ENCODE assay signal across 8 cellular contexts in genomic region chr1:28914228-28915035, GRCh38. TPM values are rescaled to one million over a fixed set of nuclear protein-coding genes. Genes with fewer than 3 reads are reported as not detected.
DNase-seq lines count a peak whose midpoint lies in the region; ATAC-seq and TF ChIP-seq lines count a peak whose summit lies in the region.

EPB41 (plus strand) TSS chr1:28914569; CDS start chr1:28987438, 72,869 bp downstream.

- DNase-seq in NCI-H146 treated with DMSO at 0.1 percent for 48 hours (lab: John Stamatoyannopoulos, UW; ENCODE audit: unreplicated experiment) (peak; percentile 88), adrenal gland (peak; percentile 88 to 95 (median 92)), left ventricle myocardium superior (peak; percentile 94), progenitor cell of endocrine pancreas (ENCODE audit: low spot score, unreplicated experiment) (peak; percentile 93), upper lobe of left lung (peak; percentile 91 to 98)

- TF ChIP-seq CTCF in GM12875 (IDR thresholded peaks at IDR 0.05; ENCODE audit: borderline replicate concordance, insufficient read depth, low read depth, low read length), result no peak
- no peak for TF ChIP-seq CTCF in adrenal gland (IDR thresholded peaks at IDR 0.05)
- TF ChIP-seq CTCF in progenitor cell of endocrine pancreas (IDR thresholded peaks at IDR 0.05; ENCODE audit: unreplicated experiment), result no peak
- peak in 3 of 6 experiments; percentile 10 to 27 (median 22) for TF ChIP-seq CTCF in upper lobe of left lung (IDR thresholded peaks at IDR 0.05)

- H3K27me3 ChIP-seq in adrenal gland (no peaks in the 10 kb centered on the region), upper lobe of left lung (no peaks in the 10 kb centered on the region)

- H3K4me3 Mint-ChIP-seq in T-helper 1 cell treated with Interleukin-12 subunit alpha and Interleukin-12 subunit beta and Interleukin-4 antibody, amounts not matched to agents 30 μg/mL and 1 μg/mL, for 36 hours, result peak within 1 kb of the TSS; percentile 95
- peak within 1 kb of the TSS; percentile 98 for H3K4me3 Mint-ChIP-seq in progenitor cell of endocrine pancreas (ENCODE audit: low read depth)

- intact Hi-C loops in adrenal gland (cut with DNase I) (no loop called here), left ventricle myocardium superior (cut with micrococcal nuclease) (no loop called here)

- TF ChIP-seq EP300 in upper lobe of left lung (IDR thresholded peaks at IDR 0.05), result no peak

- peaks cover 9% of the 10 kb centered on the region in 2 donors for H3K4me1 ChIP-seq in adrenal gland (replicated peaks in 1 of 2)
- H3K4me1 ChIP-seq in upper lobe of left lung, result peaks cover 11 to 26% (median 16%) of the 10 kb centered on the region in 4 donors

- peaks cover 16% of the 10 kb centered on the region for H3K36me3 Mint-ChIP-seq in T-helper 1 cell treated with Interleukin-12 subunit alpha and Interleukin-12 subunit beta and Interleukin-4 antibody, amounts not matched to agents 30 μg/mL and 1 μg/mL, for 36 hours (ENCODE audit: low read depth)
- H3K36me3 Mint-ChIP-seq in progenitor cell of endocrine pancreas (ENCODE audit: insufficient read depth), result no peaks in the 10 kb centered on the region

- WGBS in adrenal gland, 4 donors, result 0 to 1% (median 0%) methylated on average over 18 to 92 of the region's 95 CpGs
- WGBS in upper lobe of left lung, 2 donors, result 0 to 1% methylated on average over 18 to 88 of the region's 95 CpGs

- H3K4me1 Mint-ChIP-seq in T-helper 1 cell treated with Interleukin-12 subunit alpha and Interleukin-12 subunit beta and Interleukin-4 antibody, amounts not matched to agents 30 μg/mL and 1 μg/mL, for 36 hours (ENCODE audit: low read depth), result peaks cover 39% of the 10 kb centered on the region
- peaks cover 23% of the 10 kb centered on the region for H3K4me1 Mint-ChIP-seq in progenitor cell of endocrine pancreas (ENCODE audit: low read depth)

- H3K27me3 Mint-ChIP-seq in T-helper 1 cell treated with Interleukin-12 subunit alpha and Interleukin-12 subunit beta and Interleukin-4 antibody, amounts not matched to agents 30 μg/mL and 1 μg/mL, for 36 hours (ENCODE audit: low read depth), result no peaks in the 10 kb centered on the region
- no peaks in the 10 kb centered on the region for H3K27me3 Mint-ChIP-seq in progenitor cell of endocrine pancreas

- peak; percentile 11 to 75 for TF ChIP-seq POLR2A in adrenal gland (IDR thresholded peaks at IDR 0.05)
- peak in 2 of 4 donors; percentile 45 to 74 for TF ChIP-seq POLR2A in upper lobe of left lung (IDR thresholded peaks at IDR 0.05)

- H3K9me3 Mint-ChIP-seq in T-helper 1 cell treated with Interleukin-12 subunit alpha and Interleukin-12 subunit beta and Interleukin-4 antibody, amounts not matched to agents 30 μg/mL and 1 μg/mL, for 36 hours, result no peaks in the 10 kb centered on the region
- no peaks in the 10 kb centered on the region for H3K9me3 Mint-ChIP-seq in progenitor cell of endocrine pancreas (ENCODE audit: low read depth)

- H3K27ac ChIP-seq in adrenal gland (peak within 1 kb of the TSS in 4 of 5 donors; percentile 35 to 75 (median 58)), upper lobe of left lung (peak within 1 kb of the TSS; percentile 35 to 87 (median 54))

- H3K9me3 ChIP-seq in adrenal gland (replicated peaks in 1 of 3), result no peaks in the 10 kb centered on the region
- H3K9me3 ChIP-seq in upper lobe of left lung, result no peaks in the 10 kb centered on the region

- ATAC-seq in HG02852 (IDR thresholded peaks at IDR 0.05; ENCODE audit: unreplicated experiment), result peak; percentile 85
- ATAC-seq in left ventricle myocardium superior, result peak; percentile 99
- peak; percentile 95 to 99 for ATAC-seq in upper lobe of left lung (ENCODE audit: low FRiP score in 2 of 2)

- no peaks in the 10 kb centered on the region for H3K36me3 ChIP-seq in adrenal gland (replicated peaks in 1 of 2)
- no peaks in the 10 kb centered on the region for H3K36me3 ChIP-seq in upper lobe of left lung

- H3K4me3 ChIP-seq in GM12875 (ENCODE audit: low read depth, low read length) (peak within 1 kb of the TSS; percentile 51), adrenal gland (peak within 1 kb of the TSS in 2 of 4 donors; percentile 20 to 74), upper lobe of left lung (peak within 1 kb of the TSS; percentile 9 to 93 (median 82))

- H3K27ac Mint-ChIP-seq in T-helper 1 cell treated with Interleukin-12 subunit alpha and Interleukin-12 subunit beta and Interleukin-4 antibody, amounts not matched to agents 30 μg/mL and 1 μg/mL, for 36 hours, result peak within 1 kb of the TSS; percentile 92
- H3K27ac Mint-ChIP-seq in progenitor cell of endocrine pancreas, result peak within 1 kb of the TSS; percentile 99

RNA-seq across cellular contexts. Expression of gene EPB41, which starts in this region (rescaled TPM):
- total RNA-seq in adrenal gland (10 to 100 TPM; 25.5 to 47.8 (median 31.8) TPM), left ventricle myocardium superior (24.9 TPM), progenitor cell of endocrine pancreas (96.2 and 102 TPM in 2 replicates), upper lobe of left lung (100 to 1,000 TPM in 1 of 6 donors, 10 to 100 TPM in 5; 43.5 to 109 (median 51.9) TPM)
- polyA plus RNA-seq in adrenal gland, result 10 to 100 TPM in 2 of 3 donors, 1 to 10 TPM in 1; 6.6 to 23.8 (median 10.2) TPM
